ENCODE assay signal across 25 cellular contexts in the genomic region with DNA sequence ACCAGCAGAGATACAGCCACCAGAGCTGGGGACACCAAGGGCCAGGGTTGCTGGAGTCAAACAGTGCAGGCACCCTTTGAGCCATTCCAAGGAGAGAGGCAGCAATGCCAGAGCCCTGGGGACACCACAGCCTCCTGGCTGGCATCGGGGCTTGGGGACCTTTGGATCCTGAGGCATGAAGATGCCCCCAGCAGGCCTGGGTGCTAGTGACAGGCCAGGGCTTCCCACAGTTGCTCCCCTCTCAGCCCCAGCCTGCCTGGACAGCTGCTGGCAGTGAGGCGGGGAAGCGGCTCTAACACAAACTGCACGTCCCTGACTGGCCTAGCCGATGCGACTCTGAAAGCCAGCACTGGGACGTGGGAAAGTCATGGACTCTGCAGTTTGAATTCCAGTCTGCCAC. TPM values are rescaled to one million over a fixed set of nuclear protein-coding genes. Genes with fewer than 3 reads are reported as not detected.
DNase-seq lines count a peak whose midpoint lies in the region; ATAC-seq and TF ChIP-seq lines count a peak whose summit lies in the region.
"Had no signal": no experiment of that assay in that cellular context is flagged by ENCODE, and none has a peak within 500 bp of the region (broad histone marks: within the 10 kb centered on the region; RNA-seq: fewer than 3 reads in every experiment).

No MANE protein-coding gene starts in this region.

- ATAC-seq in Right ventricle myocardium superior (ENCODE audit: poor library complexity), result no peak
- no peak for ATAC-seq in left cardiac atrium
- ATAC-seq in gastrocnemius medialis, result no peak
- ATAC-seq: natural killer cell treated with Interleukin-12 subunit alpha and Interleukin-12 subunit beta and Interleukin-15 and Interleukin-18, amount 100 ng/mL, for 72 hours had no signal

- intact Hi-C loops in Right ventricle myocardium superior (cut with DNase I) (loop anchor here (10.0 kb wide), 1 partner anchor 60 kb away; no protein-coding TSS in a partner anchor), left cardiac atrium (cut with DNase I) (no loop called here), gastrocnemius medialis (cut with DNase I; ENCODE audit: low total_unique reads) (no loop called here)
- intact Hi-C loops in activated T-helper 1 cell treated with anti-CD3 and anti-CD28 coated beads, Interleukin-12 subunit alpha, Interleukin-12 subunit beta, Interleukin-2, Interleukin-4 antibody, amounts not matched to agents 30 ng/mL and 10 ng/mL and 1 ng/mL, durations not matched to agents 14 hours and 24 hours and 36 hours (cut with micrococcal nuclease), result no loop called here

- H3K27me3 Mint-ChIP-seq in activated T-helper 1 cell treated with anti-CD3 and anti-CD28 coated beads, Interleukin-12 subunit alpha, Interleukin-12 subunit beta, Interleukin-2, Interleukin-4 antibody, amounts not matched to agents 30 ng/mL and 10 ng/mL and 1 ng/mL, durations not matched to agents 14 hours and 24 hours and 36 hours (ENCODE audit: insufficient read depth), result no peaks in the 10 kb centered on the region
- H3K27me3 Mint-ChIP-seq: natural killer cell treated with Interleukin-12 subunit alpha and Interleukin-12 subunit beta and Interleukin-15 and Interleukin-18, amount 100 ng/mL, for 72 hours; type B pancreatic cell had no signal

- H3K4me3 ChIP-seq in gastrocnemius medialis, result no peak overlapping the region
- H3K4me3 ChIP-seq: left ventricle myocardium inferior, SJCRH30 had no signal

- no peak for TF ChIP-seq CTCF in gastrocnemius medialis (IDR thresholded peaks at IDR 0.05 in 4 of 5, conservative IDR thresholded peaks at IDR 0.05 in 1 of 5)

- in situ Hi-C loops in gastrocnemius medialis (cut with MboI; ENCODE audit: low sequenced_read_pairs in 4 of 4), result no loop called here

- H3K9me3 ChIP-seq in gastrocnemius medialis, result no peaks in the 10 kb centered on the region
- H3K9me3 ChIP-seq: left ventricle myocardium inferior, SJCRH30 had no signal

- no peaks in the 10 kb centered on the region for H3K36me3 ChIP-seq in gastrocnemius medialis
- H3K36me3 ChIP-seq: brain microvascular endothelial cell, left ventricle myocardium inferior, SJCRH30 had no signal

- DNase-seq in Right ventricle myocardium superior (peak; percentile 8), left cardiac atrium (no peak), myocyte (ENCODE audit: low read depth) (peak; percentile 38), DMS79 treated with DMSO at 0.1 percent for 48 hours (lab: John Stamatoyannopoulos, UW) (no peak), gastrocnemius medialis (no peak)
- no peak for DNase-seq in activated T-helper 1 cell treated with anti-CD3 and anti-CD28 coated beads, Interleukin-12 subunit alpha, Interleukin-12 subunit beta, Interleukin-2, Interleukin-4 antibody, amounts not matched to agents 30 ng/mL and 10 ng/mL and 1 ng/mL, durations not matched to agents 14 hours and 24 hours and 36 hours (ENCODE audit: low spot score)
- no peak for DNase-seq in activated CD4-positive, CD25-positive, alpha-beta regulatory T cell treated with anti-CD3 and anti-CD28 coated beads, Interleukin-2, amount 50 U/mL, for 72 hours
- DNase-seq: activated CD4-positive, CD25-positive, alpha-beta regulatory T cell; brain microvascular endothelial cell; Karpas-422; left ventricle myocardium inferior; NCI-H1436; NCI-H2081 treated with DMSO at 0.1 percent for 48 hours; NCI-H226; NCI-H69; SJCRH30; small intestine; stimulated activated CD4-positive, alpha-beta T cell treated with anti-CD3 and anti-CD28 coated beads, Interleukin-2, amount 100 ng/mL, for 24 hours had no signal

- peak overlapping the region; percentile 47 for H3K27ac Mint-ChIP-seq in activated T-helper 1 cell treated with anti-CD3 and anti-CD28 coated beads, Interleukin-12 subunit alpha, Interleukin-12 subunit beta, Interleukin-2, Interleukin-4 antibody, amounts not matched to agents 30 ng/mL and 10 ng/mL and 1 ng/mL, durations not matched to agents 14 hours and 24 hours and 36 hours
- H3K27ac Mint-ChIP-seq: type B pancreatic cell had no signal

- H3K27me3 ChIP-seq in gastrocnemius medialis, result no peaks in the 10 kb centered on the region
- H3K27me3 ChIP-seq: brain microvascular endothelial cell, SJCRH30 had no signal

- TF ChIP-seq POLR2A in gastrocnemius medialis (IDR thresholded peaks at IDR 0.05), result no peak

- no peaks in the 10 kb centered on the region for H3K4me1 ChIP-seq in gastrocnemius medialis
- H3K4me1 ChIP-seq: left ventricle myocardium inferior, SJCRH30 had no signal

- H3K36me3 Mint-ChIP-seq in activated T-helper 1 cell treated with anti-CD3 and anti-CD28 coated beads, Interleukin-12 subunit alpha, Interleukin-12 subunit beta, Interleukin-2, Interleukin-4 antibody, amounts not matched to agents 30 ng/mL and 10 ng/mL and 1 ng/mL, durations not matched to agents 14 hours and 24 hours and 36 hours (ENCODE audit: low read depth), result peaks cover 50% of the 10 kb centered on the region
- H3K36me3 Mint-ChIP-seq: natural killer cell treated with Interleukin-12 subunit alpha and Interleukin-12 subunit beta and Interleukin-15 and Interleukin-18, amount 100 ng/mL, for 72 hours; type B pancreatic cell had no signal

- H3K9me3 Mint-ChIP-seq in activated T-helper 1 cell treated with anti-CD3 and anti-CD28 coated beads, Interleukin-12 subunit alpha, Interleukin-12 subunit beta, Interleukin-2, Interleukin-4 antibody, amounts not matched to agents 30 ng/mL and 10 ng/mL and 1 ng/mL, durations not matched to agents 14 hours and 24 hours and 36 hours, result no peaks in the 10 kb centered on the region
- H3K9me3 Mint-ChIP-seq: natural killer cell treated with Interleukin-12 subunit alpha and Interleukin-12 subunit beta and Interleukin-15 and Interleukin-18, amount 100 ng/mL, for 72 hours; type B pancreatic cell had no signal

- no peak overlapping the region for H3K27ac ChIP-seq in gastrocnemius medialis
- H3K27ac ChIP-seq: brain microvascular endothelial cell, C4-2B, left ventricle myocardium inferior, SJCRH30 had no signal

- peaks cover 66% of the 10 kb centered on the region for H3K4me1 Mint-ChIP-seq in activated T-helper 1 cell treated with anti-CD3 and anti-CD28 coated beads, Interleukin-12 subunit alpha, Interleukin-12 subunit beta, Interleukin-2, Interleukin-4 antibody, amounts not matched to agents 30 ng/mL and 10 ng/mL and 1 ng/mL, durations not matched to agents 14 hours and 24 hours and 36 hours (ENCODE audit: low read depth)

- no peak overlapping the region for H3K4me3 Mint-ChIP-seq in activated T-helper 1 cell treated with anti-CD3 and anti-CD28 coated beads, Interleukin-12 subunit alpha, Interleukin-12 subunit beta, Interleukin-2, Interleukin-4 antibody, amounts not matched to agents 30 ng/mL and 10 ng/mL and 1 ng/mL, durations not matched to agents 14 hours and 24 hours and 36 hours
- H3K4me3 Mint-ChIP-seq: type B pancreatic cell had no signal

RNA-seq across cellular contexts. Expression of a gene that starts 2.7 kb away (rescaled TPM):
- total RNA-seq in Right ventricle myocardium superior (not detected), left cardiac atrium (under 1 TPM; 0.37 to 0.94 TPM), myocyte (not detected in 2 replicates), gastrocnemius medialis (under 1 TPM in 2 of 4 donors, not detected in 2; 0.46 to 0.53 TPM)
- total RNA-seq in activated T-helper 1 cell treated with anti-CD3 and anti-CD28 coated beads, Interleukin-12 subunit alpha, Interleukin-12 subunit beta, Interleukin-2, Interleukin-4 antibody, amounts not matched to agents 30 ng/mL and 10 ng/mL and 1 ng/mL, durations not matched to agents 14 hours and 24 hours and 36 hours, result 336 and 339 TPM in 2 replicates
- 0.05 TPM for polyA plus RNA-seq in myocyte (2012)
- total RNA-seq: cerebellum, glomerular endothelial cell, osteocyte, renal cortical epithelial cell had no signal

RNA-seq across cellular contexts. Expression of a gene that starts 56.3 kb away (rescaled TPM):
- 14.3 TPM for total RNA-seq in Right ventricle myocardium superior
- total RNA-seq in left cardiac atrium, result 10 to 100 TPM; 18.6 to 23.1 TPM
- total RNA-seq in activated T-helper 1 cell treated with anti-CD3 and anti-CD28 coated beads, Interleukin-12 subunit alpha, Interleukin-12 subunit beta, Interleukin-2, Interleukin-4 antibody, amounts not matched to agents 30 ng/mL and 10 ng/mL and 1 ng/mL, durations not matched to agents 14 hours and 24 hours and 36 hours, result 11.5 and 11.6 TPM in 2 replicates
- total RNA-seq in myocyte, result 17.3 and 24.4 TPM in 2 replicates
- 16.0 TPM for polyA plus RNA-seq in myocyte (2012)
- 10 to 100 TPM; 17.7 to 27.1 (median 23.5) TPM for total RNA-seq in gastrocnemius medialis

Comparison
In these comparisons a context has a peak if more than half of its experiments do, and no peak if none do; other contexts are left out.
1. DNase-seq: peak in Right ventricle myocardium superior (single experiment) and myocyte (single experiment); none in left cardiac atrium (single experiment), activated T-helper 1 cell treated with anti-CD3 and anti-CD28 coated beads, Interleukin-12 subunit alpha, Interleukin-12 subunit beta, Interleukin-2, Interleukin-4 antibody, amounts not matched to agents 30 ng/mL and 10 ng/mL and 1 ng/mL, durations not matched to agents 14 hours and 24 hours and 36 hours (single experiment), DMS79 treated with DMSO at 0.1 percent for 48 hours (single experiment), gastrocnemius medialis (0 of 2) and activated CD4-positive, CD25-positive, alpha-beta regulatory T cell treated with anti-CD3 and anti-CD28 coated beads, Interleukin-2, amount 50 U/mL, for 72 hours (single experiment).
2. RNA of a gene that starts 2.7 kb away (total RNA-seq): 336 to 339 TPM in activated T-helper 1 cell treated with anti-CD3 and anti-CD28 coated beads, Interleukin-12 subunit alpha, Interleukin-12 subunit beta, Interleukin-2, Interleukin-4 antibody, amounts not matched to agents 30 ng/mL and 10 ng/mL and 1 ng/mL, durations not matched to agents 14 hours and 24 hours and 36 hours; 0.37 to 0.94 TPM in left cardiac atrium, 0.46 to 0.53 TPM in gastrocnemius medialis, not detected in Right ventricle myocardium superior (single experiment) and not detected in myocyte; every median in the first group is over 100 times any median in the second.